ENCODE assay signal across 18 cellular contexts in genomic region chr15:90439946-90440345, GRCh38.
"Had no signal": no experiment of that assay in that cellular context is flagged by ENCODE, and none has a peak within 500 bp of the region (broad histone marks: within the 10 kb centered on the region; RNA-seq: fewer than 3 reads in every experiment).

No MANE protein-coding gene starts in this region.

- H3K9me3 ChIP-seq: ascending aorta, right atrium auricular region, vagina had no signal

- ATAC-seq: activated CD4-positive, alpha-beta T cell treated with anti-CD3 and anti-CD28 coated beads for 36 hours; activated T-cell treated with anti-CD3 and anti-CD28 coated beads, Interleukin-2, amount 50 U/mL, for 4 hours; WTC11 had no signal

- H3K27me3 ChIP-seq: ascending aorta, right atrium auricular region, vagina had no signal

- H3K27ac Mint-ChIP-seq: activated CD4-positive, alpha-beta memory T cell treated with anti-CD3 and anti-CD28 coated beads, Interleukin-2, amount 10 ng/mL, durations not matched to agents 7 days and 5 days; activated CD4-positive, alpha-beta T cell treated with anti-CD3 and anti-CD28 coated beads for 36 hours; progenitor cell of endocrine pancreas; stimulated activated naive CD8-positive, alpha-beta T cell treated with anti-CD3 and anti-CD28 coated beads, Interleukin-15, Interleukin-2, amounts not matched to agents 100 ng/mL and 50 ng/mL, for 24 hours; T-helper 2 cell treated with Interferon-gamma antibody and Interleukin-4, amounts not matched to agents 5 μg/mL and 100 μg/mL, for 36 hours had no signal

- H3K27ac ChIP-seq: ascending aorta, right atrium auricular region, vagina had no signal

- H3K4me3 Mint-ChIP-seq: activated CD4-positive, alpha-beta memory T cell treated with anti-CD3 and anti-CD28 coated beads, Interleukin-2, amount 10 ng/mL, durations not matched to agents 7 days and 5 days; activated CD4-positive, alpha-beta T cell treated with anti-CD3 and anti-CD28 coated beads for 36 hours; activated T-cell treated with anti-CD3 and anti-CD28 coated beads, Interleukin-2, amount 50 U/mL, for 4 hours; neural crest cell; stimulated activated naive CD8-positive, alpha-beta T cell treated with anti-CD3 and anti-CD28 coated beads, Interleukin-15, Interleukin-2, amounts not matched to agents 100 ng/mL and 50 ng/mL, for 24 hours; T-helper 2 cell treated with Interferon-gamma antibody and Interleukin-4, amounts not matched to agents 5 μg/mL and 100 μg/mL, for 36 hours; WTC11 had no signal

- DNase-seq: activated CD4-positive, alpha-beta memory T cell treated with anti-CD3 and anti-CD28 coated beads, Interleukin-2, amount 10 ng/mL, durations not matched to agents 7 days and 5 days; activated CD4-positive, alpha-beta T cell treated with anti-CD3 and anti-CD28 coated beads for 36 hours; activated effector memory CD4-positive, alpha-beta T cell treated with anti-CD3 and anti-CD28 coated beads, Interleukin-2, amount 50 U/mL, for 16 hours; activated naive CD4-positive, alpha-beta T cell treated with anti-CD3 and anti-CD28 coated beads, Interleukin-2, amount 50 U/mL, for 16 hours; activated T-cell treated with anti-CD3 and anti-CD28 coated beads, Interleukin-2, amount 50 U/mL, for 4 hours; effector memory CD4-positive, alpha-beta T cell; foreskin fibroblast; hippocampal formation; trophoblast cell had no signal

- H3K9me3 Mint-ChIP-seq: activated CD4-positive, alpha-beta memory T cell treated with anti-CD3 and anti-CD28 coated beads, Interleukin-2, amount 10 ng/mL, durations not matched to agents 7 days and 5 days; activated T-cell treated with anti-CD3 and anti-CD28 coated beads, Interleukin-2, amount 50 U/mL, for 4 hours; neural crest cell; stimulated activated naive CD8-positive, alpha-beta T cell treated with anti-CD3 and anti-CD28 coated beads, Interleukin-15, Interleukin-2, amounts not matched to agents 100 ng/mL and 50 ng/mL, for 24 hours; T-helper 2 cell treated with Interferon-gamma antibody and Interleukin-4, amounts not matched to agents 5 μg/mL and 100 μg/mL, for 36 hours; WTC11 had no signal

- H3K4me1 Mint-ChIP-seq: neural crest cell had no signal

- H3K27me3 Mint-ChIP-seq: activated CD4-positive, alpha-beta memory T cell treated with anti-CD3 and anti-CD28 coated beads, Interleukin-2, amount 10 ng/mL, durations not matched to agents 7 days and 5 days; activated CD4-positive, alpha-beta T cell treated with anti-CD3 and anti-CD28 coated beads for 36 hours; progenitor cell of endocrine pancreas; stimulated activated naive CD8-positive, alpha-beta T cell treated with anti-CD3 and anti-CD28 coated beads, Interleukin-15, Interleukin-2, amounts not matched to agents 100 ng/mL and 50 ng/mL, for 24 hours had no signal

- H3K4me3 ChIP-seq: ascending aorta, lung, right atrium auricular region, vagina had no signal
